ENCODE assay signal across 1 cellular context in genomic region chr15:82681371-82681770, GRCh38.
TF ChIP-seq lines count a peak whose summit lies in the region.

No MANE protein-coding gene starts in this region.

TF ChIP-seq in H1, 55 proteins besides CTCF, POLR2A, EP300 and RAD21:
- TF ChIP-seq SP2 (IDR thresholded peaks at IDR 0.05; ENCODE audit: low read length): no peak
- no peak for TF ChIP-seq TEAD4 (IDR thresholded peaks at IDR 0.05; ENCODE audit: low read depth, low read length)
- no peak for TF ChIP-seq SIRT6 (IDR thresholded peaks at IDR 0.05; ENCODE audit: low read length)
- TF ChIP-seq POLR2AphosphoS5 (IDR thresholded peaks at IDR 0.05; ENCODE audit: low read depth, low read length): no peak
- no peak for TF ChIP-seq CTBP2 (IDR thresholded peaks at IDR 0.05; ENCODE audit: borderline replicate concordance, insufficient read depth, insufficient read length, low read length)
- no peak for TF ChIP-seq SUZ12 (IDR thresholded peaks at IDR 0.05; ENCODE audit: low read length)
- TF ChIP-seq NRF1 (IDR thresholded peaks at IDR 0.05; ENCODE audit: low read depth, low read length): no peak
- no peak for TF ChIP-seq GABPA (IDR thresholded peaks at IDR 0.05; ENCODE audit: borderline replicate concordance, insufficient read depth, low read length)
- TF ChIP-seq MAFK (IDR thresholded peaks at IDR 0.05; ENCODE audit: low read depth, low read length): no peak
- no peak for TF ChIP-seq POU5F1 (IDR thresholded peaks at IDR 0.05; ENCODE audit: low read depth, low read length)
- TF ChIP-seq CHD1 (IDR thresholded peaks at IDR 0.05; ENCODE audit: low read depth, low read length): no peak
- no peak for TF ChIP-seq ASH2L (IDR thresholded peaks at IDR 0.05; ENCODE audit: low read length)
- TF ChIP-seq TCF12 (IDR thresholded peaks at IDR 0.05; ENCODE audit: low read depth, low read length): no peak
- no peak for TF ChIP-seq SRF (IDR thresholded peaks at IDR 0.05; ENCODE audit: low read depth, low read length)
- TF ChIP-seq RXRA (IDR thresholded peaks at IDR 0.05; ENCODE audit: insufficient read depth, low read depth, low read length): no peak
- no peak for TF ChIP-seq CEBPB (IDR thresholded peaks at IDR 0.05; ENCODE audit: low read depth, low read length)
- no peak for TF ChIP-seq SIX5 (IDR thresholded peaks at IDR 0.05; ENCODE audit: low read depth, low read length)
- TF ChIP-seq SP1 (IDR thresholded peaks at IDR 0.05; ENCODE audit: low read depth, low read length): no peak
- TF ChIP-seq JUND (IDR thresholded peaks at IDR 0.05; ENCODE audit: low read length): no peak
- TF ChIP-seq E2F6 (IDR thresholded peaks at IDR 0.05): no peak
TF ChIP-seq in H1: peak in this region for 0.
